ENCODE assay signal across 25 cellular contexts in genomic region chr14:70796551-70796950, GRCh38.
"Had no signal": no experiment of that assay in that cellular context is flagged by ENCODE, and none has a peak within 500 bp of the region (broad histone marks: within the 10 kb centered on the region; RNA-seq: fewer than 3 reads in every experiment).

No MANE protein-coding gene starts in this region.

- H3K4me1 ChIP-seq: neural progenitor cell, pancreas, right lobe of liver, sigmoid colon, stomach, thyroid gland, tibial nerve, upper lobe of left lung, vagina had no signal

- H3K27me3 ChIP-seq: neural progenitor cell, pancreas, right lobe of liver, sigmoid colon, stomach, thyroid gland, upper lobe of left lung, vagina had no signal

- H3K4me3 ChIP-seq: neural progenitor cell, pancreas, psoas muscle, right lobe of liver, sigmoid colon, stomach, thoracic aorta, thyroid gland, tibial nerve, upper lobe of left lung, vagina had no signal

- H3K36me3 ChIP-seq: neutrophil, pancreas, right lobe of liver, sigmoid colon, thoracic aorta, tibial nerve had no signal

- H2AFZ ChIP-seq: neural progenitor cell had no signal

- H3K27ac ChIP-seq: neural progenitor cell, neutrophil, pancreas, psoas muscle, right lobe of liver, sigmoid colon, stomach, thoracic aorta, thyroid gland, tibial nerve, upper lobe of left lung, vagina had no signal

- ATAC-seq: naive thymus-derived CD8-positive, alpha-beta T cell; natural killer cell treated with Interleukin-12 subunit alpha and Interleukin-12 subunit beta and Interleukin-15 and Interleukin-18, amount 100 ng/mL, for 72 hours; pancreas; psoas muscle; right cardiac atrium; right lobe of liver; stimulated activated effector memory CD8-positive, alpha-beta T cell treated with anti-CD3 and anti-CD28 coated beads, Interleukin-12 subunit alpha, Interleukin-12 subunit beta, amount 100 ng/mL, for 72 hours; stimulated activated naive B cell treated with anti-CD40 and anti-IgM and Interleukin-4, amounts not matched to agents 10 μg/mL and 1 μg/mL and 100 μg/mL, for 72 hours had no signal

- H3K4me2 ChIP-seq: neural progenitor cell had no signal

- H3K9ac ChIP-seq: neural progenitor cell had no signal

- DNase-seq: naive thymus-derived CD8-positive, alpha-beta T cell; nucleus accumbens; pancreas; psoas muscle; right cardiac atrium; right lobe of liver; sigmoid colon; small intestine; stimulated activated CD4-positive, alpha-beta T cell treated with anti-CD3 and anti-CD28 coated beads, Interleukin-15, amount 100 ng/mL, for 24 hours; stimulated activated CD4-positive, alpha-beta T cell treated with anti-CD3 and anti-CD28 coated beads, Interleukin-2, amount 100 ng/mL, for 24 hours; stimulated activated CD4-positive, alpha-beta T cell treated with anti-CD3 and anti-CD28 coated beads, Interleukin-2, amount 100 ng/mL, for 48 hours; stimulated activated CD4-positive, alpha-beta T cell treated with anti-CD3 and anti-CD28 coated beads, Interleukin-4, amount 100 ng/mL, for 24 hours; stimulated activated naive B cell treated with anti-CD40 and anti-IgM and Interleukin-4, amounts not matched to agents 10 μg/mL and 1 μg/mL and 100 μg/mL, for 72 hours; stimulated activated naive CD4-positive, alpha-beta T cell treated with Interleukin-2 at 50 U/mL for 16 hours; stomach; thyroid gland; trophoblast cell; upper lobe of left lung had no signal

- H3K9me3 ChIP-seq: neutrophil, pancreas, psoas muscle, right lobe of liver, sigmoid colon, stomach, thoracic aorta, thyroid gland, tibial nerve, upper lobe of left lung, vagina had no signal
